8 cellular contexts compared by ENCODE assay signal in genomic region chrX:149539283-149540132, GRCh38. TPM values are rescaled to one million over a fixed set of nuclear protein-coding genes. Genes with fewer than 3 reads are reported as not detected.
DNase-seq lines count a peak whose midpoint lies in the region; FAIRE-seq and TF ChIP-seq lines count a peak whose summit lies in the region.

No MANE protein-coding gene starts in this region.

- H3K27ac Mint-ChIP-seq in activated naive CD4-positive, alpha-beta T cell treated with anti-CD3 and anti-CD28 coated beads for 36 hours, result peak overlapping the region; percentile 73

- in situ Hi-C loops in SK-MEL-5 (cut with HindIII; ENCODE audit: low pct_unique_long_range_greater_than_20kb, low sequenced_read_pairs), result no loop called here

- H2AFZ ChIP-seq in osteoblast (ENCODE audit: low read length), result peak overlapping the region; percentile 74

- H3K4me3 Mint-ChIP-seq in activated naive CD4-positive, alpha-beta T cell treated with anti-CD3 and anti-CD28 coated beads for 36 hours, result peak overlapping the region; percentile 79

- FAIRE-seq in G401.6 (lab: Jason Lieb, UNC), result peak; percentile 96

- H3K4me1 ChIP-seq in osteoblast (ENCODE audit: insufficient read depth, low read length), result peaks cover 4% of the 10 kb centered on the region

- peaks cover 4% of the 10 kb centered on the region for H3K79me2 ChIP-seq in osteoblast (ENCODE audit: insufficient read depth, low read length)

- H4K20me1 ChIP-seq in osteoblast (ENCODE audit: insufficient read depth, low read length), result no peaks in the 10 kb centered on the region

- peak overlapping the region; percentile 68 for H3K4me3 ChIP-seq in osteoblast (ENCODE audit: insufficient read depth, low read length)

- H3K4me1 Mint-ChIP-seq in activated naive CD4-positive, alpha-beta T cell treated with anti-CD3 and anti-CD28 coated beads for 36 hours (ENCODE audit: low read depth), result peaks cover 2% of the 10 kb centered on the region

- POLR2A ChIA-PET in HEK293T (lab: Yijun Ruan, JAX), result interaction anchor here (2.0 to 2.4 kb wide), 3 partner anchors 27 to 399 kb away, joined by 5 to 8 read pairs (median 6); partner anchors contain the start of genes EOLA2 and IDS

- TF ChIP-seq CTCF in osteoblast (IDR thresholded peaks at IDR 0.05; ENCODE audit: extremely low read depth, low read depth, low read length), result no peak

- H3K9me3 ChIP-seq in osteoblast (ENCODE audit: low read depth, low read length), result no peaks in the 10 kb centered on the region

- no peaks in the 10 kb centered on the region for H3K9me3 Mint-ChIP-seq in activated naive CD4-positive, alpha-beta T cell treated with anti-CD3 and anti-CD28 coated beads for 36 hours

- no peaks in the 10 kb centered on the region for H3K36me3 Mint-ChIP-seq in activated naive CD4-positive, alpha-beta T cell treated with anti-CD3 and anti-CD28 coated beads for 36 hours (ENCODE audit: low read depth)

- H3K27ac ChIP-seq in osteoblast (ENCODE audit: low read depth, low read length), result peak overlapping the region; percentile 8
- H3K27ac ChIP-seq in temporal lobe (ENCODE audit: low read depth, low read length), result peak overlapping the region; percentile 69

- intact Hi-C loops in activated naive CD4-positive, alpha-beta T cell treated with anti-CD3 and anti-CD28 coated beads for 36 hours (cut with micrococcal nuclease), result loop anchor here (1.0 to 10.0 kb wide), 6 partner anchors 34 to 1628 kb away; partner anchors contain the start of genes FMR1, IDS, MAMLD1 and MTM1

- H3K27me3 ChIP-seq in osteoblast (ENCODE audit: insufficient read depth, low read length), result no peaks in the 10 kb centered on the region

- H3K27me3 Mint-ChIP-seq in activated naive CD4-positive, alpha-beta T cell treated with anti-CD3 and anti-CD28 coated beads for 36 hours (ENCODE audit: low read depth), result no peaks in the 10 kb centered on the region

- DNase-seq in HEK293T (ENCODE audit: extremely low spot score) (peak; percentile 85), MV-4-11 (lab: John Stamatoyannopoulos, UW) (peak; percentile 93), SK-MEL-5 (ENCODE audit: low read depth, low spot score) (peak; percentile 91), globus pallidus (ENCODE audit: low spot score) (peak; percentile 90), osteoblast (ENCODE audit: insufficient read length, low spot score, missing footprints) (peak; percentile 85)
- peak; percentile 92 for DNase-seq in activated naive CD4-positive, alpha-beta T cell treated with anti-CD3 and anti-CD28 coated beads for 36 hours

- H3K36me3 ChIP-seq in osteoblast (ENCODE audit: insufficient read depth, low read length), result no peaks in the 10 kb centered on the region

- CTCF ChIA-PET in HEK293T (lab: Yijun Ruan, JAX), result interaction anchor here (1.1 to 1.2 kb wide), 2 partner anchors 12 to 27 kb away, joined by 3 read pairs; no protein-coding TSS in a partner anchor
- CTCF ChIA-PET in activated naive CD4-positive, alpha-beta T cell treated with anti-CD3 and anti-CD28 coated beads for 36 hours (lab: Charles Lee), result interaction anchor here (0.8 to 1.1 kb wide), 2 partner anchors 28 to 29 kb away, joined by 3 to 4 read pairs; no protein-coding TSS in a partner anchor

- H3K4me2 ChIP-seq in osteoblast (ENCODE audit: insufficient read depth, low read length), result peak overlapping the region; percentile 60

TF ChIP-seq in HEK293T, 16 proteins besides CTCF, POLR2A, EP300 and RAD21:
- TF ChIP-seq FOXK2 (IDR thresholded peaks at IDR 0.05) (no peak), L3MBTL2 (conservative IDR thresholded peaks at IDR 0.05) (no peak), NFRKB (IDR thresholded peaks at IDR 0.05) (no peak), HDGF (IDR thresholded peaks at IDR 0.05; ENCODE audit: borderline replicate concordance) (no peak), SP1 (IDR thresholded peaks at IDR 0.05) (no peak)

RNA-seq across cellular contexts. Expression of gene EOLA1, which starts 1.3 kb away (rescaled TPM):
- 19.4 and 20.9 TPM in 2 replicates for total RNA-seq in SK-MEL-5 (2014; rRNA removed; shearing (Covaris generic))
- polyA plus RNA-seq in SK-MEL-5 (2015; cell fraction: cytosol; rRNA removed), result 14.4 and 16.8 TPM in 2 replicates
- 12.5 and 27.7 TPM in 2 replicates for polyA plus RNA-seq in SK-MEL-5 (2015; cell fraction: nucleus; rRNA removed)
- 10 to 100 TPM; 14.7 to 16.2 TPM for total RNA-seq in activated naive CD4-positive, alpha-beta T cell treated with anti-CD3 and anti-CD28 coated beads for 36 hours
- total RNA-seq in osteoblast (12.1 and 13.0 TPM in 2 replicates), temporal lobe (12.8 TPM)

RNA-seq across cellular contexts. Expression of gene HSFX3, which starts 10.2 kb away (rescaled TPM):
- total RNA-seq in SK-MEL-5 (2014; rRNA removed; shearing (Covaris generic)), result not detected in 2 replicates
- not detected in 2 replicates for polyA plus RNA-seq in SK-MEL-5 (2015; cell fraction: cytosol; rRNA removed)
- not detected in 2 replicates for polyA plus RNA-seq in SK-MEL-5 (2015; cell fraction: nucleus; rRNA removed)
- total RNA-seq in activated naive CD4-positive, alpha-beta T cell treated with anti-CD3 and anti-CD28 coated beads for 36 hours, result not detected
- total RNA-seq in osteoblast (not detected in 2 replicates), temporal lobe (not detected)

RNA-seq across cellular contexts. Expression of gene IDS, which starts 34.4 kb away (rescaled TPM):
- 31.6 and 36.8 TPM in 2 replicates for total RNA-seq in SK-MEL-5 (2014; rRNA removed; shearing (Covaris generic))
- polyA plus RNA-seq in SK-MEL-5 (2015; cell fraction: cytosol; rRNA removed), result 50.3 and 60.6 TPM in 2 replicates
- polyA plus RNA-seq in SK-MEL-5 (2015; cell fraction: nucleus; rRNA removed), result 79.7 and 86.3 TPM in 2 replicates
- total RNA-seq in activated naive CD4-positive, alpha-beta T cell treated with anti-CD3 and anti-CD28 coated beads for 36 hours, result 10 to 100 TPM; 39.9 to 43.1 TPM
- total RNA-seq in osteoblast (48.9 and 50.4 TPM in 2 replicates), temporal lobe (130 TPM)

RNA-seq across cellular contexts. Expression of gene MAGEA9B, which starts 47.8 kb away (rescaled TPM):
- 0.27 TPM in 1 of 2 replicates, not detected in the other for total RNA-seq in SK-MEL-5 (2014; rRNA removed; shearing (Covaris generic))
- polyA plus RNA-seq in SK-MEL-5 (2015; cell fraction: cytosol; rRNA removed), result 0.05 and 0.35 TPM in 2 replicates
- not detected in 2 replicates for polyA plus RNA-seq in SK-MEL-5 (2015; cell fraction: nucleus; rRNA removed)
- not detected for total RNA-seq in activated naive CD4-positive, alpha-beta T cell treated with anti-CD3 and anti-CD28 coated beads for 36 hours
- not detected in 2 replicates for total RNA-seq in osteoblast
- under 0.01 TPM for total RNA-seq in temporal lobe

RNA-seq across cellular contexts. Expression of gene HSFX2, which starts 55.6 kb away (rescaled TPM):
- total RNA-seq in SK-MEL-5 (2014; rRNA removed; shearing (Covaris generic)), result not detected in 2 replicates
- polyA plus RNA-seq in SK-MEL-5 (2015; cell fraction: cytosol; rRNA removed), result not detected in 2 replicates
- polyA plus RNA-seq in SK-MEL-5 (2015; cell fraction: nucleus; rRNA removed), result not detected in 2 replicates
- not detected for total RNA-seq in activated naive CD4-positive, alpha-beta T cell treated with anti-CD3 and anti-CD28 coated beads for 36 hours
- total RNA-seq in osteoblast, result 0.36 TPM in 1 of 2 replicates, not detected in the other
- total RNA-seq in temporal lobe, result not detected

Comparison
In these comparisons a context has a peak if more than half of its experiments do, and no peak if none do; other contexts are left out.
1. Peak in every context shown above with its lines: DNase-seq, H3K4me3 ChIP-seq and H3K27ac ChIP-seq.